Comparison of ENCODE assay signal across 18 cellular contexts in the genomic region with DNA sequence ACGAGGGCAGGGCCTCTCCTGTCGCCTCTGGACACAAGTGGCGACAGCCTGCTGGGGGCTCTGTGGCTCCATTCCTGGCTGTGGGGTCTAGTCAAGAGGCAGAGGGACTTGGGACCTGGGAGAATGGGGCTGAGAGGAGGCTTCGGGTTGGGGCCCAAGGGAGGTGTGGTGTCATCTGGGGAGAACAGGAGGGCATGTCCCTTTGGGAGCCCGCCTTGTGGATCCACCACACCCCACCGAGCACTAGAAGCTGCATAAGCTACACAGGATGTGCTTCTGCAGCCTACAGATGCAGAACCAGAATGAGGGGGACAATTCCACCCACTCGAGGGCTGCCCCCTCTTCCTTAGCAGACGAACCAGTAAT. TPM values are rescaled to one million over a fixed set of nuclear protein-coding genes. Genes with fewer than 3 reads are reported as not detected.
DNase-seq lines count a peak whose midpoint lies in the region; ATAC-seq and TF ChIP-seq lines count a peak whose summit lies in the region.
"Had no signal": no experiment of that assay in that cellular context is flagged by ENCODE, and none has a peak within 500 bp of the region (broad histone marks: within the 10 kb centered on the region; RNA-seq: fewer than 3 reads in every experiment).

No MANE protein-coding gene starts in this region.

- peaks cover 0 to 37% of the 10 kb centered on the region in 2 donors for H3K36me3 ChIP-seq in adrenal gland (replicated peaks in 1 of 2)
- peaks cover 0 to 54% of the 10 kb centered on the region in 2 donors for H3K36me3 ChIP-seq in left lung
- H3K36me3 ChIP-seq in tibial artery = peaks cover 0 to 46% (median 28%) of the 10 kb centered on the region in 3 donors

- no peaks in the 10 kb centered on the region for H3K9me3 Mint-ChIP-seq in progenitor cell of endocrine pancreas (ENCODE audit: low read depth)
- H3K9me3 Mint-ChIP-seq: activated naive CD4-positive, alpha-beta T cell treated with anti-CD3 and anti-CD28 coated beads, Interleukin-2, amount 50 U/mL, for 24 hours; CD8-positive, alpha-beta memory T cell; stimulated activated naive CD8-positive, alpha-beta T cell treated with anti-CD3 and anti-CD28 coated beads, Interleukin-15, Interleukin-2, amounts not matched to agents 100 ng/mL and 50 ng/mL, for 24 hours; T-helper 1 cell treated with Interleukin-12 subunit alpha and Interleukin-12 subunit beta and Interleukin-4 antibody, amounts not matched to agents 30 μg/mL and 1 μg/mL, for 36 hours had no signal

- no peak for TF ChIP-seq POLR2A in adrenal gland (IDR thresholded peaks at IDR 0.05)

- TF ChIP-seq CTCF in adrenal gland (IDR thresholded peaks at IDR 0.05) = no peak
- no peak for TF ChIP-seq CTCF in left lung (IDR thresholded peaks at IDR 0.05)
- no peak for TF ChIP-seq CTCF in tibial artery (IDR thresholded peaks at IDR 0.05)
- TF ChIP-seq CTCF in progenitor cell of endocrine pancreas (IDR thresholded peaks at IDR 0.05; ENCODE audit: unreplicated experiment) = no peak

- H3K27me3 ChIP-seq in adrenal gland (no peaks in the 10 kb centered on the region), left lung (peaks cover 0 to 7% of the 10 kb centered on the region in 2 donors), tibial artery (peaks cover 0 to 30% of the 10 kb centered on the region in 2 donors)

- ATAC-seq in left lung (no peak), esophagus mucosa (no peak)

- H3K36me3 Mint-ChIP-seq in progenitor cell of endocrine pancreas (ENCODE audit: insufficient read depth) = no peaks in the 10 kb centered on the region
- H3K36me3 Mint-ChIP-seq: activated naive CD4-positive, alpha-beta T cell treated with anti-CD3 and anti-CD28 coated beads, Interleukin-2, amount 50 U/mL, for 24 hours had no signal

- peaks cover 39% of the 10 kb centered on the region for H3K27me3 Mint-ChIP-seq in progenitor cell of endocrine pancreas
- H3K27me3 Mint-ChIP-seq: activated naive CD4-positive, alpha-beta T cell treated with anti-CD3 and anti-CD28 coated beads, Interleukin-2, amount 50 U/mL, for 24 hours; CD8-positive, alpha-beta memory T cell; stimulated activated naive CD8-positive, alpha-beta T cell treated with anti-CD3 and anti-CD28 coated beads, Interleukin-15, Interleukin-2, amounts not matched to agents 100 ng/mL and 50 ng/mL, for 24 hours had no signal

- intact Hi-C loops in adrenal gland (cut with DNase I) (no loop called here), left lung (cut with DNase I) (no loop called here), tibial artery (cut with DNase I; ENCODE audit: low total_unique reads) (no loop called here)

- no peaks in the 10 kb centered on the region for H3K9me3 ChIP-seq in adrenal gland (replicated peaks in 1 of 3)
- no peaks in the 10 kb centered on the region for H3K9me3 ChIP-seq in left lung
- no peaks in the 10 kb centered on the region for H3K9me3 ChIP-seq in tibial artery
- H3K9me3 ChIP-seq: HAP-1 had no signal

- H3K27ac ChIP-seq in adrenal gland = peak overlapping the region in 4 of 5 donors; percentile 16 to 91 (median 90)
- peak overlapping the region; percentile 20 to 59 for H3K27ac ChIP-seq in left lung
- peak overlapping the region; percentile 9 to 58 for H3K27ac ChIP-seq in tibial artery

- H3K4me1 Mint-ChIP-seq in progenitor cell of endocrine pancreas (ENCODE audit: low read depth) = peaks cover 8% of the 10 kb centered on the region

- H3K4me3 ChIP-seq in adrenal gland (no peak overlapping the region), left lung (no peak overlapping the region), tibial artery (no peak overlapping the region)
- H3K4me3 ChIP-seq: HAP-1 had no signal

- H3K4me1 ChIP-seq in adrenal gland (replicated peaks in 1 of 2) (peaks cover 31 to 47% of the 10 kb centered on the region in 2 donors), left lung (peaks cover 26 to 59% of the 10 kb centered on the region in 2 donors), tibial artery (peaks cover 4 to 39% (median 26%) of the 10 kb centered on the region in 4 donors)

- no peak overlapping the region for H3K27ac Mint-ChIP-seq in progenitor cell of endocrine pancreas
- H3K27ac Mint-ChIP-seq: activated naive CD4-positive, alpha-beta T cell treated with anti-CD3 and anti-CD28 coated beads, Interleukin-2, amount 50 U/mL, for 24 hours; stimulated activated naive CD8-positive, alpha-beta T cell treated with anti-CD3 and anti-CD28 coated beads, Interleukin-15, Interleukin-2, amounts not matched to agents 100 ng/mL and 50 ng/mL, for 24 hours; T-helper 1 cell treated with Interleukin-12 subunit alpha and Interleukin-12 subunit beta and Interleukin-4 antibody, amounts not matched to agents 30 μg/mL and 1 μg/mL, for 36 hours had no signal

- DNase-seq in NCI-H82 (lab: John Stamatoyannopoulos, UW) (peak; percentile 25), NCI-H82 treated with DMSO at 0.1 percent for 48 hours (lab: John Stamatoyannopoulos, UW; ENCODE audit: unreplicated experiment) (no peak), adrenal gland (no peak), left lung (no peak), tibial artery (no peak), progenitor cell of endocrine pancreas (ENCODE audit: low spot score, unreplicated experiment) (no peak), kidney tubule cell (ENCODE audit: low spot score) (no peak)
- DNase-seq: activated T-cell treated with anti-CD3 and anti-CD28 coated beads for 4 hours; central memory CD4-positive, alpha-beta T cell; KBM-7; NCI-H1436; NCI-H345 had no signal

- 69 to 81% (median 79%) methylated on average over 6 to 8 of the region's 8 CpGs for WGBS in adrenal gland, 4 donors

- no peak overlapping the region for H3K4me3 Mint-ChIP-seq in progenitor cell of endocrine pancreas (ENCODE audit: low read depth)
- H3K4me3 Mint-ChIP-seq: activated naive CD4-positive, alpha-beta T cell treated with anti-CD3 and anti-CD28 coated beads, Interleukin-2, amount 50 U/mL, for 24 hours; CD8-positive, alpha-beta memory T cell; stimulated activated naive CD8-positive, alpha-beta T cell treated with anti-CD3 and anti-CD28 coated beads, Interleukin-15, Interleukin-2, amounts not matched to agents 100 ng/mL and 50 ng/mL, for 24 hours; T-helper 1 cell treated with Interleukin-12 subunit alpha and Interleukin-12 subunit beta and Interleukin-4 antibody, amounts not matched to agents 30 μg/mL and 1 μg/mL, for 36 hours had no signal

RNA-seq across cellular contexts. Expression of gene MAN1B1, which starts 3.9 kb away (rescaled TPM):
- total RNA-seq in adrenal gland = 100 to 1,000 TPM in 1 of 8 donors, 10 to 100 TPM in 7; 44.5 to 102 (median 67.9) TPM
- 100 to 1,000 TPM in 1 of 3 donors, 10 to 100 TPM in 2; 44.4 to 138 (median 87.6) TPM for polyA plus RNA-seq in adrenal gland
- total RNA-seq in left lung = 10 to 100 TPM; 51.5 to 54.9 TPM
- total RNA-seq in esophagus mucosa = 46.2 TPM
- 56.1 and 57.7 TPM in 2 replicates for total RNA-seq in progenitor cell of endocrine pancreas

RNA-seq across cellular contexts. Expression of gene UAP1L1, which starts 5.6 kb away (rescaled TPM):
- 10 to 100 TPM; 11.8 to 68.7 (median 15.1) TPM for total RNA-seq in adrenal gland
- polyA plus RNA-seq in adrenal gland = 10 to 100 TPM in 2 of 3 donors, 1 to 10 TPM in 1; 3.6 to 61.1 (median 15.9) TPM
- 10 to 100 TPM; 28.1 to 43.1 TPM for total RNA-seq in left lung
- 4.9 TPM for total RNA-seq in esophagus mucosa
- 0.57 and 1.5 TPM in 2 replicates for total RNA-seq in progenitor cell of endocrine pancreas

RNA-seq across cellular contexts. Expression of gene SAPCD2, which starts 12.6 kb away (rescaled TPM):
- total RNA-seq in adrenal gland = 1 to 10 TPM in 1 of 8 donors, under 1 TPM in 7; 0.24 to 1.5 (median 0.69) TPM
- polyA plus RNA-seq in adrenal gland = under 1 TPM; 0.07 to 0.56 (median 0.17) TPM
- total RNA-seq in left lung = 1 to 10 TPM; 2.7 to 4.6 TPM
- 13.8 TPM for total RNA-seq in esophagus mucosa
- 15.1 and 15.3 TPM in 2 replicates for total RNA-seq in progenitor cell of endocrine pancreas

RNA-seq across cellular contexts. Expression of gene ENTPD2, which starts 29.0 kb away (rescaled TPM):
- total RNA-seq in adrenal gland = under 1 TPM in 3 of 8 donors, not detected in 5; 0.28 to 0.53 (median 0.28) TPM
- polyA plus RNA-seq in adrenal gland = 1 to 10 TPM in 2 of 3 donors, not detected in 1; 1.6 to 1.7 TPM
- under 1 TPM; 0.71 to 0.87 TPM for total RNA-seq in left lung
- 2.9 TPM for total RNA-seq in esophagus mucosa
- total RNA-seq in progenitor cell of endocrine pancreas = 0.19 and 0.51 TPM in 2 replicates
- total RNA-seq: CD8-positive, alpha-beta memory T cell had no signal
- polyA plus RNA-seq: CD8-positive, alpha-beta memory T cell had no signal

RNA-seq across cellular contexts. Expression of gene DPP7, which starts 31.6 kb away (rescaled TPM):
- total RNA-seq in adrenal gland (100 to 1,000 TPM; 206 to 387 (median 237) TPM), left lung (100 to 1,000 TPM; 144 to 165 TPM), esophagus mucosa (75.3 TPM), progenitor cell of endocrine pancreas (39.2 and 48.5 TPM in 2 replicates)
- 1,000 to 10,000 TPM in 2 of 3 donors, 10 to 100 TPM in 1; 52.6 to 1,938 (median 1,109) TPM for polyA plus RNA-seq in adrenal gland

Comparison
In these comparisons a context has a peak if more than half of its experiments do, and no peak if none do; other contexts are left out.
1. H3K27ac ChIP-seq: peak in every context shown above with its lines; median percentile 90 in adrenal gland; 40 in left lung; 34 in tibial artery.